11 cellular contexts compared by ENCODE assay signal in genomic region chr2:20693317-20693716, GRCh38. TPM values are rescaled to one million over a fixed set of nuclear protein-coding genes. Genes with fewer than 3 reads are reported as not detected.
"Had no signal": no experiment of that assay in that cellular context is flagged by ENCODE, and none has a peak within 500 bp of the region (broad histone marks: within the 10 kb centered on the region; RNA-seq: fewer than 3 reads in every experiment).

No MANE protein-coding gene starts in this region.

- DNase-seq: GM23248, GOT3, H7, H9, HCEC 1CT, HFFc6 had no signal

- H3K27ac ChIP-seq: GM23248 had no signal

- H3K27ac Mint-ChIP-seq: GM23338, HFFc6 had no signal

- H2AFZ ChIP-seq: GM23248, GM23338 had no signal

- H3K9me3 ChIP-seq: HAP-1 had no signal

- H3K4me3 Mint-ChIP-seq: GM23338, H9, HFFc6 had no signal

- H3K4me1 ChIP-seq: HAP-1 had no signal

- ATAC-seq: GM23338, HCT116 had no signal

- H3K4me2 ChIP-seq: GM23338 had no signal

- H3K4me1 Mint-ChIP-seq: GM23338, H9 had no signal

- H3K36me3 ChIP-seq: HAP-1 had no signal

- H3K9me3 Mint-ChIP-seq: GM23338, H9, HFFc6 had no signal

- H3K9ac ChIP-seq: GM23248 had no signal

- FAIRE-seq: H1, H54 had no signal

- H3K4me3 ChIP-seq: GM23248, GM23338, HAP-1 had no signal

RNA-seq across cellular contexts. Expression of gene GDF7, which starts 26.4 kb away (rescaled TPM):
- total RNA-seq: GM23248 had no signal
